In the genomic region with DNA sequence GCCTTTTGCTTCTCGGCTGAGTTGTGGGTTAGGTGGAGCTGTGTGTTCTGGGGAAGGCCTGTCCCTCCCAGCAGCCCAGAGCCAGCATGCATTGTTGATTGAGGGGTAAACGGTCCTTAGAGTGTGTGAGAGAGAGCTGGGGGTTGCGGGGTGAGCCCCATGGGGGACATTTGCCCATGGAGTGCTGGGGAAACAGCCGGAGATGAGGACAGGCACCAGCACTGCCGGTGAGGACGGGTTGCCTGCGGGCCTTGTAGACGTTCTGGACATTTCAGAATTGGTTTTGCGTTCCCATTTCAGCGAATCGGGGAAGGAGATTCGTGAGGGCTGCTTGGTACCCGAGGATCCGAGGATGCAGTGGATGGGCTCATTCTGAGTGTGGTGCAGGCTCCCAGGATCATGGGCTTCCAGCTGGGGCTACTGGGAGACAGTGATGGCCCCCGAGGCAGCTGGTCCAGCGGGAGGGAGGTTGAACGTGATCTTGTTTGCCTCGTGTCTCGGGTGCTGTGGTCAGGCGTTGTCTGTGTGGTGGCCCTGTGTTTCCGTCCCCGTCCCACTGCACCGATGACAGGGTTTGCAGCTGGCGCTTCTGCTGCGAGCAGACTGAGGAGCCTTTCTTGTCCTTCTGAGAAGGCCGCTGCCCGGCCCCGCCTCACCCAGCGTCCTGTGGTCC, we compare ENCODE assay signal across 1 cellular context.
TF ChIP-seq lines count a peak whose summit lies in the region.

No MANE protein-coding gene starts in this region.

TF ChIP-seq in SK-N-SH treated with all-trans-retinoic acid at 6 μM for 48 hours, 23 proteins besides CTCF, POLR2A, EP300 and RAD21 (continued from another document):
- TF ChIP-seq, protein P1, sequence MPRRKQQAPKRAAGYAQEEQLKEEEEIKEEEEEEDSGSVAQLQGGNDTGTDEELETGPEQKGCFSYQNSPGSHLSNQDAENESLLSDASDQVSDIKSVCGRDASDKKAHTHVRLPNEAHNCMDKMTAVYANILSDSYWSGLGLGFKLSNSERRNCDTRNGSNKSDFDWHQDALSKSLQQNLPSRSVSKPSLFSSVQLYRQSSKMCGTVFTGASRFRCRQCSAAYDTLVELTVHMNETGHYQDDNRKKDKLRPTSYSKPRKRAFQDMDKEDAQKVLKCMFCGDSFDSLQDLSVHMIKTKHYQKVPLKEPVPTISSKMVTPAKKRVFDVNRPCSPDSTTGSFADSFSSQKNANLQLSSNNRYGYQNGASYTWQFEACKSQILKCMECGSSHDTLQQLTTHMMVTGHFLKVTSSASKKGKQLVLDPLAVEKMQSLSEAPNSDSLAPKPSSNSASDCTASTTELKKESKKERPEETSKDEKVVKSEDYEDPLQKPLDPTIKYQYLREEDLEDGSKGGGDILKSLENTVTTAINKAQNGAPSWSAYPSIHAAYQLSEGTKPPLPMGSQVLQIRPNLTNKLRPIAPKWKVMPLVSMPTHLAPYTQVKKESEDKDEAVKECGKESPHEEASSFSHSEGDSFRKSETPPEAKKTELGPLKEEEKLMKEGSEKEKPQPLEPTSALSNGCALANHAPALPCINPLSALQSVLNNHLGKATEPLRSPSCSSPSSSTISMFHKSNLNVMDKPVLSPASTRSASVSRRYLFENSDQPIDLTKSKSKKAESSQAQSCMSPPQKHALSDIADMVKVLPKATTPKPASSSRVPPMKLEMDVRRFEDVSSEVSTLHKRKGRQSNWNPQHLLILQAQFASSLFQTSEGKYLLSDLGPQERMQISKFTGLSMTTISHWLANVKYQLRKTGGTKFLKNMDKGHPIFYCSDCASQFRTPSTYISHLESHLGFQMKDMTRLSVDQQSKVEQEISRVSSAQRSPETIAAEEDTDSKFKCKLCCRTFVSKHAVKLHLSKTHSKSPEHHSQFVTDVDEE (CRISPR knock-in tag; IDR thresholded peaks at IDR 0.05): no peak
- TF ChIP-seq ARNTL (CRISPR knock-in tag; IDR thresholded peaks at IDR 0.05; ENCODE audit: borderline replicate concordance, low read depth) (no peak), SNAI2 (CRISPR knock-in tag; IDR thresholded peaks at IDR 0.05) (no peak), ZFP30 (CRISPR knock-in tag; IDR thresholded peaks at IDR 0.05) (no peak), ZNF565 (CRISPR knock-in tag; conservative IDR thresholded peaks at IDR 0.05; ENCODE audit: low read depth) (no peak), BACH2 (CRISPR knock-in tag; IDR thresholded peaks at IDR 0.05; ENCODE audit: borderline replicate concordance) (no peak), CSDC2 (CRISPR knock-in tag; IDR thresholded peaks at IDR 0.05) (no peak), TOX (CRISPR knock-in tag; IDR thresholded peaks at IDR 0.05; ENCODE audit: borderline replicate concordance) (no peak), PPARA (CRISPR knock-in tag; IDR thresholded peaks at IDR 0.05; ENCODE audit: borderline replicate concordance) (no peak), GLIS3 (CRISPR knock-in tag; IDR thresholded peaks at IDR 0.05) (no peak), TCF4 (CRISPR knock-in tag; IDR thresholded peaks at IDR 0.05; ENCODE audit: borderline replicate concordance) (no peak), ZFP3 (CRISPR knock-in tag; IDR thresholded peaks at IDR 0.05) (no peak)
- TF ChIP-seq, protein P2, sequence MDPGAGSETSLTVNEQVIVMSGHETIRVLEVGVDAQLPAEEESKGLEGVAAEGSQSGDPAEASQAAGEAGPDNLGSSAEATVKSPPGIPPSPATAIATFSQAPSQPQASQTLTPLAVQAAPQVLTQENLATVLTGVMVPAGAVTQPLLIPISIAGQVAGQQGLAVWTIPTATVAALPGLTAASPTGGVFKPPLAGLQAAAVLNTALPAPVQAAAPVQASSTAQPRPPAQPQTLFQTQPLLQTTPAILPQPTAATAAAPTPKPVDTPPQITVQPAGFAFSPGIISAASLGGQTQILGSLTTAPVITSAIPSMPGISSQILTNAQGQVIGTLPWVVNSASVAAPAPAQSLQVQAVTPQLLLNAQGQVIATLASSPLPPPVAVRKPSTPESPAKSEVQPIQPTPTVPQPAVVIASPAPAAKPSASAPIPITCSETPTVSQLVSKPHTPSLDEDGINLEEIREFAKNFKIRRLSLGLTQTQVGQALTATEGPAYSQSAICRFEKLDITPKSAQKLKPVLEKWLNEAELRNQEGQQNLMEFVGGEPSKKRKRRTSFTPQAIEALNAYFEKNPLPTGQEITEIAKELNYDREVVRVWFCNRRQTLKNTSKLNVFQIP (CRISPR knock-in tag; IDR thresholded peaks at IDR 0.05; ENCODE audit: borderline replicate concordance, low read depth): no peak
- TF ChIP-seq, protein P3, sequence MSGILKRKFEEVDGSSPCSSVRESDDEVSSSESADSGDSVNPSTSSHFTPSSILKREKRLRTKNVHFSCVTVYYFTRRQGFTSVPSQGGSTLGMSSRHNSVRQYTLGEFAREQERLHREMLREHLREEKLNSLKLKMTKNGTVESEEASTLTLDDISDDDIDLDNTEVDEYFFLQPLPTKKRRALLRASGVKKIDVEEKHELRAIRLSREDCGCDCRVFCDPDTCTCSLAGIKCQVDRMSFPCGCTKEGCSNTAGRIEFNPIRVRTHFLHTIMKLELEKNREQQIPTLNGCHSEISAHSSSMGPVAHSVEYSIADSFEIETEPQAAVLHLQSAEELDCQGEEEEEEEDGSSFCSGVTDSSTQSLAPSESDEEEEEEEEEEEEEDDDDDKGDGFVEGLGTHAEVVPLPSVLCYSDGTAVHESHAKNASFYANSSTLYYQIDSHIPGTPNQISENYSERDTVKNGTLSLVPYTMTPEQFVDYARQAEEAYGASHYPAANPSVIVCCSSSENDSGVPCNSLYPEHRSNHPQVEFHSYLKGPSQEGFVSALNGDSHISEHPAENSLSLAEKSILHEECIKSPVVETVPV (CRISPR knock-in tag; IDR thresholded peaks at IDR 0.05): no peak
- TF ChIP-seq, protein P4, sequence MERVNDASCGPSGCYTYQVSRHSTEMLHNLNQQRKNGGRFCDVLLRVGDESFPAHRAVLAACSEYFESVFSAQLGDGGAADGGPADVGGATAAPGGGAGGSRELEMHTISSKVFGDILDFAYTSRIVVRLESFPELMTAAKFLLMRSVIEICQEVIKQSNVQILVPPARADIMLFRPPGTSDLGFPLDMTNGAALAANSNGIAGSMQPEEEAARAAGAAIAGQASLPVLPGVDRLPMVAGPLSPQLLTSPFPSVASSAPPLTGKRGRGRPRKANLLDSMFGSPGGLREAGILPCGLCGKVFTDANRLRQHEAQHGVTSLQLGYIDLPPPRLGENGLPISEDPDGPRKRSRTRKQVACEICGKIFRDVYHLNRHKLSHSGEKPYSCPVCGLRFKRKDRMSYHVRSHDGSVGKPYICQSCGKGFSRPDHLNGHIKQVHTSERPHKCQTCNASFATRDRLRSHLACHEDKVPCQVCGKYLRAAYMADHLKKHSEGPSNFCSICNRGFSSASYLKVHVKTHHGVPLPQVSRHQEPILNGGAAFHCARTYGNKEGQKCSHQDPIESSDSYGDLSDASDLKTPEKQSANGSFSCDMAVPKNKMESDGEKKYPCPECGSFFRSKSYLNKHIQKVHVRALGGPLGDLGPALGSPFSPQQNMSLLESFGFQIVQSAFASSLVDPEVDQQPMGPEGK (CRISPR knock-in tag; IDR thresholded peaks at IDR 0.05; ENCODE audit: borderline replicate concordance): no peak
- TF ChIP-seq, protein P5, sequence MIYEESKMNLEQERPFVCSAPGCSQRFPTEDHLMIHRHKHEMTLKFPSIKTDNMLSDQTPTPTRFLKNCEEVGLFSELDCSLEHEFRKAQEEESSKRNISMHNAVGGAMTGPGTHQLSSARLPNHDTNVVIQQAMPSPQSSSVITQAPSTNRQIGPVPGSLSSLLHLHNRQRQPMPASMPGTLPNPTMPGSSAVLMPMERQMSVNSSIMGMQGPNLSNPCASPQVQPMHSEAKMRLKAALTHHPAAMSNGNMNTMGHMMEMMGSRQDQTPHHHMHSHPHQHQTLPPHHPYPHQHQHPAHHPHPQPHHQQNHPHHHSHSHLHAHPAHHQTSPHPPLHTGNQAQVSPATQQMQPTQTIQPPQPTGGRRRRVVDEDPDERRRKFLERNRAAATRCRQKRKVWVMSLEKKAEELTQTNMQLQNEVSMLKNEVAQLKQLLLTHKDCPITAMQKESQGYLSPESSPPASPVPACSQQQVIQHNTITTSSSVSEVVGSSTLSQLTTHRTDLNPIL (CRISPR knock-in tag; IDR thresholded peaks at IDR 0.05; ENCODE audit: low read depth): no peak
